1 cellular context compared by ENCODE assay signal in genomic region chr1:64186138-64186897, GRCh38.
TF ChIP-seq lines count a peak whose summit lies in the region.

No MANE protein-coding gene starts in this region.

TF ChIP-seq in GM23338, 12 proteins besides CTCF, POLR2A, EP300 and RAD21 (continued from another document):
- TF ChIP-seq, protein P1, sequence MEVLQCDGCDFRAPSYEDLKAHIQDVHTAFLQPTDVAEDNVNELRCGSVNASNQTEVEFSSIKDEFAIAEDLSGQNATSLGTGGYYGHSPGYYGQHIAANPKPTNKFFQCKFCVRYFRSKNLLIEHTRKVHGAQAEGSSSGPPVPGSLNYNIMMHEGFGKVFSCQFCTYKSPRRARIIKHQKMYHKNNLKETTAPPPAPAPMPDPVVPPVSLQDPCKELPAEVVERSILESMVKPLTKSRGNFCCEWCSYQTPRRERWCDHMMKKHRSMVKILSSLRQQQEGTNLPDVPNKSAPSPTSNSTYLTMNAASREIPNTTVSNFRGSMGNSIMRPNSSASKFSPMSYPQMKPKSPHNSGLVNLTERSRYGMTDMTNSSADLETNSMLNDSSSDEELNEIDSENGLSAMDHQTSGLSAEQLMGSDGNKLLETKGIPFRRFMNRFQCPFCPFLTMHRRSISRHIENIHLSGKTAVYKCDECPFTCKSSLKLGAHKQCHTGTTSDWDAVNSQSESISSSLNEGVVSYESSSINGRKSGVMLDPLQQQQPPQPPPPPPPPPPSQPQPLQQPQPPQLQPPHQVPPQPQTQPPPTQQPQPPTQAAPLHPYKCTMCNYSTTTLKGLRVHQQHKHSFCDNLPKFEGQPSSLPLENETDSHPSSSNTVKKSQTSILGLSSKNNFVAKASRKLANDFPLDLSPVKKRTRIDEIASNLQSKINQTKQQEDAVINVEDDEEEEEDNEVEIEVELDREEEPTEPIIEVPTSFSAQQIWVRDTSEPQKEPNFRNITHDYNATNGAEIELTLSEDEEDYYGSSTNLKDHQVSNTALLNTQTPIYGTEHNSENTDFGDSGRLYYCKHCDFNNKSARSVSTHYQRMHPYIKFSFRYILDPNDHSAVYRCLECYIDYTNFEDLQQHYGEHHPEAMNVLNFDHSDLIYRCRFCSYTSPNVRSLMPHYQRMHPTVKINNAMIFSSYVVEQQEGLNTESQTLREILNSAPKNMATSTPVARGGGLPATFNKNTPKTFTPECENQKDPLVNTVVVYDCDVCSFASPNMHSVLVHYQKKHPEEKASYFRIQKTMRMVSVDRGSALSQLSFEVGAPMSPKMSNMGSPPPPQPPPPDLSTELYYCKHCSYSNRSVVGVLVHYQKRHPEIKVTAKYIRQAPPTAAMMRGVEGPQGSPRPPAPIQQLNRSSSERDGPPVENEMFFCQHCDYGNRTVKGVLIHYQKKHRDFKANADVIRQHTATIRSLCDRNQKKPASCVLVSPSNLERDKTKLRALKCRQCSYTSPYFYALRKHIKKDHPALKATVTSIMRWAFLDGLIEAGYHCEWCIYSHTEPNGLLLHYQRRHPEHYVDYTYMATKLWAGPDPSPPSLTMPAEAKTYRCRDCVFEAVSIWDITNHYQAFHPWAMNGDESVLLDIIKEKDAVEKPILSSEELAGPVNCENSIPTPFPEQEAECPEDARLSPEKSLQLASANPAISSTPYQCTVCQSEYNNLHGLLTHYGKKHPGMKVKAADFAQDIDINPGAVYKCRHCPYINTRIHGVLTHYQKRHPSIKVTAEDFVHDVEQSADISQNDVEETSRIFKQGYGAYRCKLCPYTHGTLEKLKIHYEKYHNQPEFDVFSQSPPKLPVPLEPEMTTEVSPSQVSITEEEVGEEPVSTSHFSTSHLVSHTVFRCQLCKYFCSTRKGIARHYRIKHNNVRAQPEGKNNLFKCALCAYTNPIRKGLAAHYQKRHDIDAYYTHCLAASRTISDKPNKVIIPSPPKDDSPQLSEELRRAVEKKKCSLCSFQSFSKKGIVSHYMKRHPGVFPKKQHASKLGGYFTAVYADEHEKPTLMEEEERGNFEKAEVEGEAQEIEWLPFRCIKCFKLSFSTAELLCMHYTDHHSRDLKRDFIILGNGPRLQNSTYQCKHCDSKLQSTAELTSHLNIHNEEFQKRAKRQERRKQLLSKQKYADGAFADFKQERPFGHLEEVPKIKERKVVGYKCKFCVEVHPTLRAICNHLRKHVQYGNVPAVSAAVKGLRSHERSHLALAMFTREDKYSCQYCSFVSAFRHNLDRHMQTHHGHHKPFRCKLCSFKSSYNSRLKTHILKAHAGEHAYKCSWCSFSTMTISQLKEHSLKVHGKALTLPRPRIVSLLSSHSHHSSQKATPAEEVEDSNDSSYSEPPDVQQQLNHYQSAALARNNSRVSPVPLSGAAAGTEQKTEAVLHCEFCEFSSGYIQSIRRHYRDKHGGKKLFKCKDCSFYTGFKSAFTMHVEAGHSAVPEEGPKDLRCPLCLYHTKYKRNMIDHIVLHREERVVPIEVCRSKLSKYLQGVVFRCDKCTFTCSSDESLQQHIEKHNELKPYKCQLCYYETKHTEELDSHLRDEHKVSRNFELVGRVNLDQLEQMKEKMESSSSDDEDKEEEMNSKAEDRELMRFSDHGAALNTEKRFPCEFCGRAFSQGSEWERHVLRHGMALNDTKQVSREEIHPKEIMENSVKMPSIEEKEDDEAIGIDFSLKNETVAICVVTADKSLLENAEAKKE (CRISPR knock-in tag; IDR thresholded peaks at IDR 0.05): no peak
TF ChIP-seq in GM23338: peak in this region for 0.
